8 cellular contexts compared by ENCODE assay signal in genomic region chr11:125624756-125625213, GRCh38. TPM values are rescaled to one million over a fixed set of nuclear protein-coding genes. Genes with fewer than 3 reads are reported as not detected.
A peak's percentile ranks its signal among the peaks of the same experiment; 100 is the strongest.
DNase-seq lines count a peak whose midpoint lies in the region; ATAC-seq and TF ChIP-seq lines count a peak whose summit lies in the region.

CHEK1 (plus strand) TSS chr11:125625163; CDS start chr11:125626769, 1,606 bp downstream.

- H3K4me3 ChIP-seq in GM06990 (replicated peaks; ENCODE audit: low read depth, low read length) = peak within 1 kb of the TSS; percentile 98
- H3K4me3 ChIP-seq in SJCRH30 = peak within 1 kb of the TSS; percentile 63
- peak within 1 kb of the TSS; percentile 64 to 75 for H3K4me3 ChIP-seq in esophagus (ENCODE audit: low read depth in 1 of 2, low read length in 2 of 2)

- in situ Hi-C loops in KBM-7 (cut with MboI; ENCODE audit: low pct_unique_long_range_greater_than_20kb, low sequenced_read_pairs) = no loop called here

- DNase-seq in GM06990 (ENCODE audit: extremely low read depth, insufficient read length) = no peak
- DNase-seq in SJCRH30 = peak in 1 of 2 experiments; percentile 8
- peak; percentile 1 for DNase-seq in pons (ENCODE audit: low spot score)
- DNase-seq in GDM1 (lab: John Stamatoyannopoulos, UW) = no peak
- DNase-seq in KBM-7 = no peak
- DNase-seq in NCI-H2171 (lab: John Stamatoyannopoulos, UW) = no peak

- no peak for ATAC-seq in GM19455 (IDR thresholded peaks at IDR 0.05; ENCODE audit: unreplicated experiment)

- no peak for TF ChIP-seq CTCF in GM06990 (IDR thresholded peaks at IDR 0.05; ENCODE audit: insufficient read depth, low read length, poor library complexity, severe bottlenecking)

- peak within 1 kb of the TSS; percentile 84 for H3K27ac ChIP-seq in SJCRH30
- H3K27ac ChIP-seq in esophagus (ENCODE audit: low read depth in 2 of 2, low read length in 1 of 2) = peak within 1 kb of the TSS; percentile 94 to 96

- 0 out of 2 replicates have a peak, but pooled peaks cover 3% of the 10 kb centered on the region for H3K4me1 ChIP-seq in SJCRH30
- H3K4me1 ChIP-seq in esophagus (ENCODE audit: control insufficient read depth in 2 of 2, insufficient read depth in 2 of 2, low read length in 1 of 2) = no peaks in the 10 kb centered on the region

- H3K27me3 ChIP-seq in GM06990 (replicated peaks; ENCODE audit: control insufficient read depth, insufficient read depth, low read length) (no peaks in the 10 kb centered on the region), SJCRH30 (no peaks in the 10 kb centered on the region), esophagus (ENCODE audit: control insufficient read depth in 1 of 2, insufficient read depth in 2 of 2, low read length in 2 of 2) (no peaks in the 10 kb centered on the region)

- 52 to 56% methylated on average over 9 of the region's 9 CpGs for WGBS in esophagus, 2 donors

- no peaks in the 10 kb centered on the region for H3K9me3 ChIP-seq in SJCRH30 (replicated peaks)
- no peaks in the 10 kb centered on the region for H3K9me3 ChIP-seq in esophagus (ENCODE audit: control insufficient read depth in 2 of 2, insufficient read depth in 1 of 2, low read depth in 1 of 2, low read length in 1 of 2)

- peaks cover 3% of the 10 kb centered on the region for H3K36me3 ChIP-seq in GM06990 (ENCODE audit: control insufficient read depth, insufficient read depth, low read length)
- peaks cover 27% of the 10 kb centered on the region for H3K36me3 ChIP-seq in SJCRH30
- peaks cover 2 to 4% of the 10 kb centered on the region in 2 donors for H3K36me3 ChIP-seq in esophagus (ENCODE audit: control insufficient read depth in 2 of 2, insufficient read depth in 2 of 2, low read length in 1 of 2)

RNA-seq across cellular contexts. Expression of gene CHEK1, which starts in this region (rescaled TPM):
- 48.3 and 50.9 TPM in 2 replicates for total RNA-seq in SJCRH30 (2014; rRNA removed; shearing (Covaris generic))
- polyA plus RNA-seq in esophagus = 1 to 10 TPM; 4.2 to 6.7 TPM
